ENCODE assay signal across 8 cellular contexts in genomic region chr16:87963400-87963799, GRCh38. TPM values are rescaled to one million over a fixed set of nuclear protein-coding genes. Genes with fewer than 3 reads are reported as not detected.
A peak's percentile ranks its signal among the peaks of the same experiment; 100 is the strongest.
DNase-seq lines count a peak whose midpoint lies in the region; FAIRE-seq and TF ChIP-seq lines count a peak whose summit lies in the region.

No MANE protein-coding gene starts in this region.

- H3K4me2 ChIP-seq in endothelial cell of umbilical vein (ENCODE audit: insufficient read depth, low read length) = peak overlapping the region; percentile 79

- H3K27me3 Mint-ChIP-seq in activated CD4-positive, alpha-beta T cell treated with anti-CD3 and anti-CD28 coated beads, Interleukin-2, amount 10 ng/mL, durations not matched to agents 7 days and 5 days = no peaks in the 10 kb centered on the region

- H3K36me3 ChIP-seq in endothelial cell of umbilical vein (ENCODE audit: control insufficient read depth in 2 of 2, extremely low read depth in 1 of 2, insufficient read depth in 2 of 2, low read length in 2 of 2) = no peaks in the 10 kb centered on the region

- no TSS peak for BruUV-seq in endothelial cell of umbilical vein (replicated peaks; lab: Mats Ljungman, UMichigan)

- H3K4me1 ChIP-seq in endothelial cell of umbilical vein (ENCODE audit: control insufficient read depth, extremely low read depth, insufficient read depth, low read length) = peaks cover 32% of the 10 kb centered on the region

- peak overlapping the region in 1 of 3 experiments; percentile 18 for H3K4me3 ChIP-seq in endothelial cell of umbilical vein (replicated peaks in 1 of 3; ENCODE audit: insufficient read depth in 1 of 3, low read depth in 1 of 3, low read length in 3 of 3)

- DNase-seq in EL (peak; percentile 88), endothelial cell of umbilical vein (ENCODE audit: low read depth, low spot score) (peak; percentile 93), SHP77 treated with DMSO at 0.1 percent for 48 hours (lab: John Stamatoyannopoulos, UW) (no peak), caudate nucleus (lab: John Stamatoyannopoulos, UW) (no peak), NCI-H510A (lab: John Stamatoyannopoulos, UW) (no peak), SIG-M5 (lab: John Stamatoyannopoulos, UW) (no peak)
- peak; percentile 65 for DNase-seq in activated CD4-positive, alpha-beta T cell treated with anti-CD3 and anti-CD28 coated beads, Interleukin-2, amount 10 ng/mL, durations not matched to agents 7 days and 5 days
- peak in 3 of 4 experiments; percentile 49 to 71 (median 53) for DNase-seq in stimulated activated CD4-positive, alpha-beta T cell treated with anti-CD3 and anti-CD28 coated beads, Interleukin-1b, Interleukin-23, amount 100 ng/mL, for 24 hours (ENCODE audit: low read depth in 4 of 4, low spot score in 1 of 4)

- peak; percentile 91 for FAIRE-seq in endothelial cell of umbilical vein (lab: Jason Lieb, UNC)

- H3K9me1 ChIP-seq in endothelial cell of umbilical vein (replicated peaks; ENCODE audit: control insufficient read depth, extremely low read depth, insufficient read depth, low read length) = no peaks in the 10 kb centered on the region

- dilution Hi-C loops in endothelial cell of umbilical vein (cut with MboI; ENCODE audit: extremely low pct_ligation_motif_present, low sequenced_read_pairs) = no loop called here

- peaks cover 66% of the 10 kb centered on the region for H3K4me1 Mint-ChIP-seq in activated CD4-positive, alpha-beta T cell treated with anti-CD3 and anti-CD28 coated beads, Interleukin-2, amount 10 ng/mL, durations not matched to agents 7 days and 5 days

- no peaks in the 10 kb centered on the region for H3K27me3 ChIP-seq in endothelial cell of umbilical vein (ENCODE audit: control insufficient read depth in 2 of 2, insufficient read depth in 2 of 2, low read length in 2 of 2)

- peak overlapping the region; percentile 10 for H2AFZ ChIP-seq in endothelial cell of umbilical vein (ENCODE audit: low read depth, low read length)

- peak overlapping the region; percentile 95 for H3K9ac ChIP-seq in endothelial cell of umbilical vein (replicated peaks; ENCODE audit: extremely low read depth, insufficient read depth, low read length)

- intact Hi-C loops in endothelial cell of umbilical vein (cut with micrococcal nuclease) = loop anchor here (1.0 kb wide), 1 partner anchor 12 kb away; the partner anchor contains the start of gene BANP

- H3K27ac ChIP-seq in endothelial cell of umbilical vein (ENCODE audit: insufficient read depth, low read depth, low read length) = peak overlapping the region; percentile 94
- H3K27ac ChIP-seq in caudate nucleus (ENCODE audit: low read depth, low read length) = no peak overlapping the region

- peaks cover 6% of the 10 kb centered on the region for H3K36me3 Mint-ChIP-seq in activated CD4-positive, alpha-beta T cell treated with anti-CD3 and anti-CD28 coated beads, Interleukin-2, amount 10 ng/mL, durations not matched to agents 7 days and 5 days (ENCODE audit: low read depth)

- TF ChIP-seq CTCF in endothelial cell of umbilical vein (IDR thresholded peaks at IDR 0.05; ENCODE audit: extremely low read depth in 1 of 2, insufficient read depth in 1 of 2, low read depth in 1 of 2, low read length in 2 of 2) = no peak

- POLR2A ChIA-PET in activated CD4-positive, alpha-beta T cell treated with anti-CD3 and anti-CD28 coated beads, Interleukin-2, amount 10 ng/mL, durations not matched to agents 7 days and 5 days (lab: Charles Lee) = interaction anchor here (0.7 kb wide), 1 partner anchor 197 kb away, joined by 3 read pairs; the partner anchor contains the start of gene KLHDC4
- POLR2A ChIA-PET in endothelial cell of umbilical vein (lab: Charles Lee) = interaction anchor here (1.2 kb wide), 1 partner anchor 12 kb away, joined by 3 read pairs; the partner anchor contains the start of gene BANP

- H4K20me1 ChIP-seq in endothelial cell of umbilical vein (replicated peaks; ENCODE audit: control insufficient read depth, extremely low read depth, insufficient read depth, low read length) = no peaks in the 10 kb centered on the region

- H3K9me3 ChIP-seq in endothelial cell of umbilical vein (replicated peaks; ENCODE audit: control insufficient read depth, insufficient read depth, low read length) = no peaks in the 10 kb centered on the region

- no peaks in the 10 kb centered on the region for H3K9me3 Mint-ChIP-seq in activated CD4-positive, alpha-beta T cell treated with anti-CD3 and anti-CD28 coated beads, Interleukin-2, amount 10 ng/mL, durations not matched to agents 7 days and 5 days

- peaks cover 66% of the 10 kb centered on the region for H3K79me2 ChIP-seq in endothelial cell of umbilical vein (ENCODE audit: control insufficient read depth, insufficient read depth, low read length)

- peak overlapping the region; percentile 83 for H3K27ac Mint-ChIP-seq in activated CD4-positive, alpha-beta T cell treated with anti-CD3 and anti-CD28 coated beads, Interleukin-2, amount 10 ng/mL, durations not matched to agents 7 days and 5 days

- CTCF ChIA-PET in activated CD4-positive, alpha-beta T cell treated with anti-CD3 and anti-CD28 coated beads, Interleukin-2, amount 10 ng/mL, durations not matched to agents 7 days and 5 days (lab: Charles Lee) = interaction anchor here (0.6 to 2.0 kb wide), 5 partner anchors 9 to 569 kb away, joined by 3 to 6 read pairs (median 4); partner anchors contain the start of gene BANP
- CTCF ChIA-PET in endothelial cell of umbilical vein (lab: Charles Lee) = interaction anchor here (1.0 to 1.4 kb wide), 3 partner anchors 10 to 20 kb away, joined by 3 to 7 read pairs (median 5); partner anchors contain the start of gene BANP

- TF ChIP-seq POLR2A in endothelial cell of umbilical vein (IDR thresholded peaks at IDR 0.05; ENCODE audit: low read depth, low read length) = peak; percentile 17

- no peak overlapping the region for H3K4me3 Mint-ChIP-seq in activated CD4-positive, alpha-beta T cell treated with anti-CD3 and anti-CD28 coated beads, Interleukin-2, amount 10 ng/mL, durations not matched to agents 7 days and 5 days

TF ChIP-seq in endothelial cell of umbilical vein, 7 proteins besides CTCF, POLR2A, EP300 and RAD21:
- TF ChIP-seq POLR2AphosphoS5 (IDR thresholded peaks at IDR 0.05; ENCODE audit: insufficient read depth, low read depth, low read length) (peak; percentile 66), JUN (IDR thresholded peaks at IDR 0.05; ENCODE audit: borderline replicate concordance, insufficient read depth, insufficient read length, low read depth) (peak; percentile 89), EZH2 (IDR thresholded peaks at IDR 0.05; ENCODE audit: borderline replicate concordance, low read depth, low read length, severe bottlenecking) (no peak), FOS (IDR thresholded peaks at IDR 0.05; ENCODE audit: borderline replicate concordance, insufficient read depth, low read length) (peak; percentile 96), MYC (IDR thresholded peaks at IDR 0.05; ENCODE audit: low read depth, low read length) (no peak), MAX (IDR thresholded peaks at IDR 0.05; ENCODE audit: insufficient read depth, insufficient read length) (no peak), GATA2 (IDR thresholded peaks at IDR 0.05; ENCODE audit: insufficient read depth, insufficient read length, low read depth, low read length) (peak; percentile 80)
TF ChIP-seq in endothelial cell of umbilical vein: peak in this region for 4.

RNA-seq across cellular contexts. Expression of gene BANP, which starts 12.2 kb away (rescaled TPM):
- total RNA-seq in activated CD4-positive, alpha-beta T cell treated with anti-CD3 and anti-CD28 coated beads, Interleukin-2, amount 10 ng/mL, durations not matched to agents 7 days and 5 days = 10 to 100 TPM; 43.2 to 45.5 TPM
- 33.2 and 33.8 TPM in 2 replicates for total RNA-seq in endothelial cell of umbilical vein
- 22.4 and 25.2 TPM in 2 replicates for polyA plus RNA-seq in endothelial cell of umbilical vein
- 16.6 and 19.1 TPM in 2 replicates for polyA plus RNA-seq in endothelial cell of umbilical vein (2011; cell fraction: cytosol; rRNA removed)
- 49.9 and 54.5 TPM in 2 replicates for polyA plus RNA-seq in endothelial cell of umbilical vein (2011; cell fraction: nucleus; rRNA removed)
- 13.2 and 13.3 TPM in 2 replicates for polyA plus RNA-seq in endothelial cell of umbilical vein (2012)
- 28.2 and 31.3 TPM in 2 replicates for polyA minus RNA-seq in endothelial cell of umbilical vein
- polyA minus RNA-seq in endothelial cell of umbilical vein (2011; cell fraction: cytosol; rRNA and poly(A)+ RNA removed) = 25.3 TPM
- polyA minus RNA-seq in endothelial cell of umbilical vein (2011; cell fraction: nucleus; rRNA and poly(A)+ RNA removed) = 34.3 and 44.2 TPM in 2 replicates

RNA-seq across cellular contexts. Expression of gene CA5A, which starts 27.1 kb away (rescaled TPM):
- not detected for total RNA-seq in activated CD4-positive, alpha-beta T cell treated with anti-CD3 and anti-CD28 coated beads, Interleukin-2, amount 10 ng/mL, durations not matched to agents 7 days and 5 days
- not detected in 2 replicates for total RNA-seq in endothelial cell of umbilical vein
- polyA plus RNA-seq in endothelial cell of umbilical vein = not detected in 2 replicates
- polyA plus RNA-seq in endothelial cell of umbilical vein (2011; cell fraction: cytosol; rRNA removed) = not detected in 2 replicates
- not detected in 2 replicates for polyA plus RNA-seq in endothelial cell of umbilical vein (2011; cell fraction: nucleus; rRNA removed)
- not detected in 2 replicates for polyA plus RNA-seq in endothelial cell of umbilical vein (2012)
- polyA minus RNA-seq in endothelial cell of umbilical vein = not detected in 2 replicates
- polyA minus RNA-seq in endothelial cell of umbilical vein (2011; cell fraction: cytosol; rRNA and poly(A)+ RNA removed) = not detected
- polyA minus RNA-seq in endothelial cell of umbilical vein (2011; cell fraction: nucleus; rRNA and poly(A)+ RNA removed) = not detected in 2 replicates

Comparison
In these comparisons a context has a peak if more than half of its experiments do, and no peak if none do; other contexts are left out.
1. DNase-seq: peak in EL (single experiment), activated CD4-positive, alpha-beta T cell treated with anti-CD3 and anti-CD28 coated beads, Interleukin-2, amount 10 ng/mL, durations not matched to agents 7 days and 5 days (single experiment), endothelial cell of umbilical vein (single experiment) and stimulated activated CD4-positive, alpha-beta T cell treated with anti-CD3 and anti-CD28 coated beads, Interleukin-1b, Interleukin-23, amount 100 ng/mL, for 24 hours (3 of 4); none in SHP77 treated with DMSO at 0.1 percent for 48 hours (single experiment), caudate nucleus (0 of 61), NCI-H510A (single experiment) and SIG-M5 (single experiment).